In genomic region chr6:159168536-159169192, GRCh38 we compare ENCODE assay signal across 9 cellular contexts. TPM values are rescaled to one million over a fixed set of nuclear protein-coding genes. Genes with fewer than 3 reads are reported as not detected.
DNase-seq lines count a peak whose midpoint lies in the region; ATAC-seq and TF ChIP-seq lines count a peak whose summit lies in the region.
"Had no signal": no experiment of that assay in that cellular context is flagged by ENCODE, and none has a peak within 500 bp of the region (broad histone marks: within the 10 kb centered on the region; RNA-seq: fewer than 3 reads in every experiment).

No MANE protein-coding gene starts in this region.

- no TSS peak for BruUV-seq in HCT116 (replicated peaks; lab: Mats Ljungman, UMichigan)

- H3K27me3 Mint-ChIP-seq in activated naive CD4-positive, alpha-beta T cell treated with anti-CD3 and anti-CD28 coated beads, Interleukin-2, amount 50 U/mL, for 24 hours: peaks cover 65% of the 10 kb centered on the region
- H3K27me3 Mint-ChIP-seq in stimulated activated memory B cell treated with anti-CD40 and anti-IgM and Interleukin-4, amounts not matched to agents 10 μg/mL and 1 μg/mL and 100 μg/mL, for 72 hours: peaks cover 88% of the 10 kb centered on the region

- no peak overlapping the region for H3K9ac ChIP-seq in HCT116 (ENCODE audit: low read length)
- H3K9ac ChIP-seq in iPS-18a (ENCODE audit: low read length): no peak overlapping the region

- H3K27ac ChIP-seq in AG04450 (ENCODE audit: low read depth, low read length) (no peak overlapping the region), HCT116 (ENCODE audit: low read depth, low read length) (no peak overlapping the region), iPS-18a (ENCODE audit: low read length) (no peak overlapping the region)

- no peak for DNase-seq in AG04450 (ENCODE audit: low read depth, low spot score)
- no peak for DNase-seq in HCT116 (ENCODE audit: low read depth, low spot score)
- no peak for DNase-seq in GM10266 (ENCODE audit: extremely low spot score)
- DNase-seq in SIG-M5 (lab: John Stamatoyannopoulos, UW): no peak
- DNase-seq in central memory CD4-positive, alpha-beta T cell: no peak

- H2AFZ ChIP-seq in HCT116 (ENCODE audit: low read depth, low read length, poor library complexity, severe bottlenecking): no peak overlapping the region

- no peak overlapping the region for H3K27ac Mint-ChIP-seq in activated naive CD4-positive, alpha-beta T cell treated with anti-CD3 and anti-CD28 coated beads, Interleukin-2, amount 50 U/mL, for 24 hours
- no peak overlapping the region for H3K27ac Mint-ChIP-seq in stimulated activated memory B cell treated with anti-CD40 and anti-IgM and Interleukin-4, amounts not matched to agents 10 μg/mL and 1 μg/mL and 100 μg/mL, for 72 hours

- TF ChIP-seq POLR2A in HCT116 (IDR thresholded peaks at IDR 0.05; ENCODE audit: borderline replicate concordance, extremely low read depth, insufficient read depth, insufficient read length): no peak

- TF ChIP-seq CTCF in AG04450 (IDR thresholded peaks at IDR 0.05; ENCODE audit: low read depth, low read length): peak; percentile 51
- no peak for TF ChIP-seq CTCF in HCT116 (IDR thresholded peaks at IDR 0.05 in 2 of 3, conservative IDR thresholded peaks at IDR 0.05 in 1 of 3; ENCODE audit: borderline replicate concordance in 1 of 3, insufficient read depth in 1 of 3, low read depth in 2 of 3, low read length in 2 of 3)
- no peak for TF ChIP-seq CTCF in GM10266 (IDR thresholded peaks at IDR 0.05; ENCODE audit: control insufficient read depth, insufficient read depth, low read depth, missing control alignments)

- H3K9me3 ChIP-seq in AG04450 (ENCODE audit: control insufficient read depth, insufficient read depth, low read length): no peaks in the 10 kb centered on the region; the same call in 1 of the 2 replicates
- no peaks in the 10 kb centered on the region for H3K9me3 ChIP-seq in HCT116 (ENCODE audit: control insufficient read depth in 1 of 2, insufficient read depth in 1 of 2, low read depth in 1 of 2, low read length in 2 of 2)
- H3K9me3 ChIP-seq in iPS-18a (ENCODE audit: control insufficient read depth, low read depth, low read length): no peaks in the 10 kb centered on the region

- POLR2A ChIA-PET in AG04450 (lab: Yijun Ruan, JAX) (no interaction called here), HCT116 (lab: Charles Lee) (no interaction called here)

- TF ChIP-seq RAD21 in HCT116 (IDR thresholded peaks at IDR 0.05; ENCODE audit: low read depth): no peak

- ATAC-seq in HCT116: peak; percentile 31; the same call in 1 of the 2 replicates
- ATAC-seq in stimulated activated memory B cell treated with anti-CD40 and anti-IgM and Interleukin-4, amounts not matched to agents 10 μg/mL and 1 μg/mL and 100 μg/mL, for 72 hours: peak; percentile 4

- no peaks in the 10 kb centered on the region for H3K9me2 ChIP-seq in HCT116 (ENCODE audit: insufficient read depth)

- H3K27me3 ChIP-seq in AG04450 (ENCODE audit: control insufficient read depth, insufficient read depth, low read length) (peaks cover 31% of the 10 kb centered on the region), HCT116 (ENCODE audit: insufficient read depth, low read length) (peaks cover 23% of the 10 kb centered on the region; the same call in 1 of the 2 replicates), iPS-18a (ENCODE audit: control insufficient read depth, insufficient read depth, low read length) (peaks cover 77% of the 10 kb centered on the region)

- no peak overlapping the region for H3K4me2 ChIP-seq in HCT116 (ENCODE audit: low read length)

- H3K4me1 ChIP-seq in HCT116 (ENCODE audit: control insufficient read depth in 1 of 2, insufficient read depth in 2 of 2, low read length in 2 of 2) (no peaks in the 10 kb centered on the region), iPS-18a (ENCODE audit: control insufficient read depth, low read depth, low read length) (peaks cover 7% of the 10 kb centered on the region)

- no peaks in the 10 kb centered on the region for H3K79me2 ChIP-seq in HCT116 (ENCODE audit: insufficient read depth, low read length)

- no peaks in the 10 kb centered on the region for H3K36me3 Mint-ChIP-seq in activated naive CD4-positive, alpha-beta T cell treated with anti-CD3 and anti-CD28 coated beads, Interleukin-2, amount 50 U/mL, for 24 hours
- no peaks in the 10 kb centered on the region for H3K36me3 Mint-ChIP-seq in stimulated activated memory B cell treated with anti-CD40 and anti-IgM and Interleukin-4, amounts not matched to agents 10 μg/mL and 1 μg/mL and 100 μg/mL, for 72 hours

- H3K4me3 ChIP-seq in AG04450 (ENCODE audit: low read depth, low read length): peak overlapping the region; percentile 34
- H3K4me3 ChIP-seq in HCT116 (replicated peaks in 1 of 2; ENCODE audit: low read depth in 1 of 2, low read length in 2 of 2): no peak overlapping the region
- H3K4me3 ChIP-seq in iPS-18a (ENCODE audit: low read length): peak overlapping the region; percentile 56

- RAD21 ChIA-PET in HCT116 (lab: Charles Lee; ENCODE audit: low non-redundant PET in 1 of 2, low total read pairs in 2 of 2, uncharacterized antibody in 2 of 2, unreplicated experiment in 2 of 2): no interaction called here

- CTCF ChIA-PET in AG04450 (lab: Charles Lee) (interaction anchor here (0.7 to 2.2 kb wide), 7 partner anchors 9 to 487 kb away, joined by 3 to 8 read pairs (median 3); no protein-coding TSS in a partner anchor), HCT116 (lab: Charles Lee) (no interaction called here)

- no peaks in the 10 kb centered on the region for H3K36me3 ChIP-seq in HCT116 (ENCODE audit: control insufficient read depth in 1 of 2, insufficient read depth in 2 of 2, low read length in 2 of 2)
- H3K36me3 ChIP-seq in iPS-18a (ENCODE audit: control insufficient read depth, low read depth, low read length): no peaks in the 10 kb centered on the region

- peaks cover 8% of the 10 kb centered on the region for H3K4me1 Mint-ChIP-seq in activated naive CD4-positive, alpha-beta T cell treated with anti-CD3 and anti-CD28 coated beads, Interleukin-2, amount 50 U/mL, for 24 hours
- peaks cover 33% of the 10 kb centered on the region for H3K4me1 Mint-ChIP-seq in stimulated activated memory B cell treated with anti-CD40 and anti-IgM and Interleukin-4, amounts not matched to agents 10 μg/mL and 1 μg/mL and 100 μg/mL, for 72 hours

- H3K9me3 Mint-ChIP-seq in activated naive CD4-positive, alpha-beta T cell treated with anti-CD3 and anti-CD28 coated beads, Interleukin-2, amount 50 U/mL, for 24 hours: no peaks in the 10 kb centered on the region
- H3K9me3 Mint-ChIP-seq in stimulated activated memory B cell treated with anti-CD40 and anti-IgM and Interleukin-4, amounts not matched to agents 10 μg/mL and 1 μg/mL and 100 μg/mL, for 72 hours: no peaks in the 10 kb centered on the region

- no peaks in the 10 kb centered on the region for H4K20me1 ChIP-seq in HCT116 (ENCODE audit: insufficient read depth)

- intact Hi-C loops in HCT116 (cut with micrococcal nuclease): no loop called here

- peak overlapping the region; percentile 63 for H3K4me3 Mint-ChIP-seq in activated naive CD4-positive, alpha-beta T cell treated with anti-CD3 and anti-CD28 coated beads, Interleukin-2, amount 50 U/mL, for 24 hours
- H3K4me3 Mint-ChIP-seq in stimulated activated memory B cell treated with anti-CD40 and anti-IgM and Interleukin-4, amounts not matched to agents 10 μg/mL and 1 μg/mL and 100 μg/mL, for 72 hours: peak overlapping the region; percentile 70

TF ChIP-seq in HCT116, 20 proteins besides CTCF, POLR2A, EP300 and RAD21:
- TF ChIP-seq, protein P1, sequence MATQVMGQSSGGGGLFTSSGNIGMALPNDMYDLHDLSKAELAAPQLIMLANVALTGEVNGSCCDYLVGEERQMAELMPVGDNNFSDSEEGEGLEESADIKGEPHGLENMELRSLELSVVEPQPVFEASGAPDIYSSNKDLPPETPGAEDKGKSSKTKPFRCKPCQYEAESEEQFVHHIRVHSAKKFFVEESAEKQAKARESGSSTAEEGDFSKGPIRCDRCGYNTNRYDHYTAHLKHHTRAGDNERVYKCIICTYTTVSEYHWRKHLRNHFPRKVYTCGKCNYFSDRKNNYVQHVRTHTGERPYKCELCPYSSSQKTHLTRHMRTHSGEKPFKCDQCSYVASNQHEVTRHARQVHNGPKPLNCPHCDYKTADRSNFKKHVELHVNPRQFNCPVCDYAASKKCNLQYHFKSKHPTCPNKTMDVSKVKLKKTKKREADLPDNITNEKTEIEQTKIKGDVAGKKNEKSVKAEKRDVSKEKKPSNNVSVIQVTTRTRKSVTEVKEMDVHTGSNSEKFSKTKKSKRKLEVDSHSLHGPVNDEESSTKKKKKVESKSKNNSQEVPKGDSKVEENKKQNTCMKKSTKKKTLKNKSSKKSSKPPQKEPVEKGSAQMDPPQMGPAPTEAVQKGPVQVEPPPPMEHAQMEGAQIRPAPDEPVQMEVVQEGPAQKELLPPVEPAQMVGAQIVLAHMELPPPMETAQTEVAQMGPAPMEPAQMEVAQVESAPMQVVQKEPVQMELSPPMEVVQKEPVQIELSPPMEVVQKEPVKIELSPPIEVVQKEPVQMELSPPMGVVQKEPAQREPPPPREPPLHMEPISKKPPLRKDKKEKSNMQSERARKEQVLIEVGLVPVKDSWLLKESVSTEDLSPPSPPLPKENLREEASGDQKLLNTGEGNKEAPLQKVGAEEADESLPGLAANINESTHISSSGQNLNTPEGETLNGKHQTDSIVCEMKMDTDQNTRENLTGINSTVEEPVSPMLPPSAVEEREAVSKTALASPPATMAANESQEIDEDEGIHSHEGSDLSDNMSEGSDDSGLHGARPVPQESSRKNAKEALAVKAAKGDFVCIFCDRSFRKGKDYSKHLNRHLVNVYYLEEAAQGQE (IDR thresholded peaks at IDR 0.05; ENCODE audit: low read depth): no peak
- no peak for TF ChIP-seq CEBPB (IDR thresholded peaks at IDR 0.05; ENCODE audit: low read depth)
- TF ChIP-seq, protein P2, sequence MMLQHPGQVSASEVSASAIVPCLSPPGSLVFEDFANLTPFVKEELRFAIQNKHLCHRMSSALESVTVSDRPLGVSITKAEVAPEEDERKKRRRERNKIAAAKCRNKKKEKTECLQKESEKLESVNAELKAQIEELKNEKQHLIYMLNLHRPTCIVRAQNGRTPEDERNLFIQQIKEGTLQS (IDR thresholded peaks at IDR 0.05): no peak
- no peak for TF ChIP-seq YY1 (IDR thresholded peaks at IDR 0.05; ENCODE audit: extremely low read depth, insufficient replicate concordance, low read depth, low read length)
- no peak for TF ChIP-seq SRF (IDR thresholded peaks at IDR 0.05; ENCODE audit: low read depth)
- TF ChIP-seq TCF7L2 (IDR thresholded peaks at IDR 0.05; ENCODE audit: borderline replicate concordance, extremely low read depth, insufficient read depth, insufficient read length): no peak

RNA-seq across cellular contexts. Expression of gene FNDC1, which starts 0.5 kb away (rescaled TPM):
- 0.01 and 0.02 TPM in 2 replicates for polyA plus RNA-seq in AG04450 (2011; rRNA removed)
- 0.22 TPM in 1 of 2 replicates, not detected in the other for polyA minus RNA-seq in AG04450 (2011; rRNA and poly(A)+ RNA removed)
- total RNA-seq in HCT116 (2021; ENCODE audit: unreplicated experiment): 0.07 TPM
- 0.04 and 0.05 TPM in 2 replicates for polyA plus RNA-seq in HCT116 (2012)
- total RNA-seq: dermis microvascular lymphatic vessel endothelial cell had no signal

Comparison
In these comparisons a context has a peak if more than half of its experiments do, and no peak if none do; other contexts are left out.
1. H3K4me3 ChIP-seq: peak in AG04450 (single experiment) and iPS-18a (single experiment); none in HCT116 (0 of 2).